ENCODE assay signal across 1 cellular context in the genomic region with DNA sequence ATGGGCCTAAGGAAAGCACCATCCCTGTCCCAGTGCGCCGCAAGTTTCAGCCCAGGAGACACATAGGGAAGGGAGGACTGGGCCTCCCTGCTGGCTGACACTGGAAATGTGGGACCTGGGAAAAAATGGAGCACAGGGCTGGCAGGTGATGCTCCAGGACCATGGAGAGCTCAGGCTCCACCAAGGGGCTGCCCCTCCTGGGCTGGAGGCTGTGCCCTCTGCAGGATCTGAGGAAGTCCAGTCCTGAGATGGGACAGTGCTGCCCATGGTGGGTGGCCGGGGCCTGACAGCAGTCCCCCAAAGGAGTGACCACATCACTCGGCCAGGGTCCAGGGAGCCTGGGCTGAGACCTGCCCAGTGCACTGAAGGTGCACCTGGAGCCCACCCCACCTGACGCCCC.
A peak's percentile ranks its signal among the peaks of the same experiment; 100 is the strongest.
TF ChIP-seq lines count a peak whose summit lies in the region.

No MANE protein-coding gene starts in this region.

TF ChIP-seq in SK-N-SH, 30 proteins besides CTCF, POLR2A, EP300 and RAD21 (continued from another document):
- TF ChIP-seq, protein P1, sequence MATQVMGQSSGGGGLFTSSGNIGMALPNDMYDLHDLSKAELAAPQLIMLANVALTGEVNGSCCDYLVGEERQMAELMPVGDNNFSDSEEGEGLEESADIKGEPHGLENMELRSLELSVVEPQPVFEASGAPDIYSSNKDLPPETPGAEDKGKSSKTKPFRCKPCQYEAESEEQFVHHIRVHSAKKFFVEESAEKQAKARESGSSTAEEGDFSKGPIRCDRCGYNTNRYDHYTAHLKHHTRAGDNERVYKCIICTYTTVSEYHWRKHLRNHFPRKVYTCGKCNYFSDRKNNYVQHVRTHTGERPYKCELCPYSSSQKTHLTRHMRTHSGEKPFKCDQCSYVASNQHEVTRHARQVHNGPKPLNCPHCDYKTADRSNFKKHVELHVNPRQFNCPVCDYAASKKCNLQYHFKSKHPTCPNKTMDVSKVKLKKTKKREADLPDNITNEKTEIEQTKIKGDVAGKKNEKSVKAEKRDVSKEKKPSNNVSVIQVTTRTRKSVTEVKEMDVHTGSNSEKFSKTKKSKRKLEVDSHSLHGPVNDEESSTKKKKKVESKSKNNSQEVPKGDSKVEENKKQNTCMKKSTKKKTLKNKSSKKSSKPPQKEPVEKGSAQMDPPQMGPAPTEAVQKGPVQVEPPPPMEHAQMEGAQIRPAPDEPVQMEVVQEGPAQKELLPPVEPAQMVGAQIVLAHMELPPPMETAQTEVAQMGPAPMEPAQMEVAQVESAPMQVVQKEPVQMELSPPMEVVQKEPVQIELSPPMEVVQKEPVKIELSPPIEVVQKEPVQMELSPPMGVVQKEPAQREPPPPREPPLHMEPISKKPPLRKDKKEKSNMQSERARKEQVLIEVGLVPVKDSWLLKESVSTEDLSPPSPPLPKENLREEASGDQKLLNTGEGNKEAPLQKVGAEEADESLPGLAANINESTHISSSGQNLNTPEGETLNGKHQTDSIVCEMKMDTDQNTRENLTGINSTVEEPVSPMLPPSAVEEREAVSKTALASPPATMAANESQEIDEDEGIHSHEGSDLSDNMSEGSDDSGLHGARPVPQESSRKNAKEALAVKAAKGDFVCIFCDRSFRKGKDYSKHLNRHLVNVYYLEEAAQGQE (IDR thresholded peaks at IDR 0.05; ENCODE audit: low read depth, low read length) = peak; percentile 85
